In the genomic region with DNA sequence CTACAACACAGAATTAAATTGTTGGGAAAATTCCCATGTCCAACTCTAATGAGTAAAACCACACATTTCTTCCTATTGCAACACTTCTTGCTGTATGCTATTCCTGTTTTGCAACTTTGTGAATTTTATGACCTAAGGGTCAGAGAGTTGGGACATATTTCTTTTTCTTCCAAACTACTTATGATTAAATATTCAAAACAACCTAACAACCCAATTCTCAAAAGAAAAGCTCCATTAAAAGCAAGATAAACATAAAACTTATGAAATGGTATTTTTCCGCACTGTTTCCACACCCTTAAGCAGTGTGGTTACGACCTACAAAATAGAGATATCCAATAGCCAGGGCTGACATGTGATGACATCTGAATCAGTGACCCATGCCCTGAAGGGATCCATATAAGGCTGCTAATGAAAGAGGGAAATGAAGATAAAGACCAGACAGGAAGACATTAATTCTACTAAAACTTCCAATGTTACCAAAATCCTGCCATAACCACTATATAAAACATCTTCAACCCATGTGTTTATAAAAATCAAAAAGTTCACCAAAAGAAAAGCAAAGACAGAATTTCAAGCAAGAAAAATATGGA, we compare ENCODE assay signal across 12 cellular contexts. TPM values are rescaled to one million over a fixed set of nuclear protein-coding genes. Genes with fewer than 3 reads are reported as not detected.
DNase-seq lines count a peak whose midpoint lies in the region; ATAC-seq and TF ChIP-seq lines count a peak whose summit lies in the region.
"Had no signal": no experiment of that assay in that cellular context is flagged by ENCODE, and none has a peak within 500 bp of the region (broad histone marks: within the 10 kb centered on the region; RNA-seq: fewer than 3 reads in every experiment).

No MANE protein-coding gene starts in this region.

- no peak for DNase-seq in CD14-positive monocyte (ENCODE audit: low spot score)
- DNase-seq in NCI-H226 = peak; percentile 52
- peak; percentile 89 for DNase-seq in fibroblast of gingiva (ENCODE audit: low read depth)
- no peak for DNase-seq in stimulated activated CD4-positive, alpha-beta T cell treated with anti-CD3 and anti-CD28 coated beads, Interleukin-4, amount 100 ng/mL, for 1 hour
- no peak for DNase-seq in GDM1 (lab: John Stamatoyannopoulos, UW)
- DNase-seq: GOT3, NCI-H345 had no signal

- TF ChIP-seq CTCF in CD14-positive monocyte (IDR thresholded peaks at IDR 0.05) = no peak
- no peak for TF ChIP-seq CTCF in neutrophil (IDR thresholded peaks at IDR 0.05)

- intact Hi-C loops in CD14-positive monocyte (cut with micrococcal nuclease) = no loop called here

- ATAC-seq in HG03342 (IDR thresholded peaks at IDR 0.05; ENCODE audit: unreplicated experiment) (no peak), GM21360 (IDR thresholded peaks at IDR 0.05; ENCODE audit: unreplicated experiment) (no peak)
- ATAC-seq: activated T-helper 17 cell treated with anti-CD3 and anti-CD28 coated beads, Interleukin-2, amount 50 U/mL, for 72 hours had no signal

- peak overlapping the region; percentile 98 to 100 (median 99) for H3K27ac Mint-ChIP-seq in CD14-positive monocyte
- H3K27ac Mint-ChIP-seq: activated T-helper 17 cell treated with anti-CD3 and anti-CD28 coated beads, Interleukin-2, amount 50 U/mL, for 72 hours; T-helper 2 cell treated with Interferon-gamma antibody and Interleukin-4, amounts not matched to agents 5 μg/mL and 100 μg/mL, for 36 hours had no signal

- H3K27me3 ChIP-seq in neutrophil = no peaks in the 10 kb centered on the region

- peak overlapping the region; percentile 52 to 76 for H3K4me3 Mint-ChIP-seq in CD14-positive monocyte
- H3K4me3 Mint-ChIP-seq: activated T-helper 17 cell treated with anti-CD3 and anti-CD28 coated beads, Interleukin-2, amount 50 U/mL, for 72 hours; T-helper 2 cell treated with Interferon-gamma antibody and Interleukin-4, amounts not matched to agents 5 μg/mL and 100 μg/mL, for 36 hours had no signal

- H3K36me3 Mint-ChIP-seq in CD14-positive monocyte = peaks cover 24 to 36% of the 10 kb centered on the region in 2 donors

- peaks cover 0 to 1% (median 0%) of the 10 kb centered on the region in 3 donors for H3K27me3 Mint-ChIP-seq in CD14-positive monocyte (ENCODE audit: low read depth in 3 of 3)
- H3K27me3 Mint-ChIP-seq: activated T-helper 17 cell treated with anti-CD3 and anti-CD28 coated beads, Interleukin-2, amount 50 U/mL, for 72 hours had no signal

- H3K9me3 ChIP-seq in neutrophil = no peaks in the 10 kb centered on the region

- peak overlapping the region; percentile 4 to 33 for H3K4me3 ChIP-seq in neutrophil (ENCODE audit: low read depth in 1 of 2, low read length in 1 of 2)

- peaks cover 71 to 72% of the 10 kb centered on the region in 2 experiments for H3K4me1 ChIP-seq in neutrophil (ENCODE audit: control insufficient read depth in 1 of 2, insufficient read depth in 1 of 2, low read depth in 1 of 2, low read length in 1 of 2)

- H3K27ac ChIP-seq in neutrophil = peak overlapping the region; percentile 85

- H3K36me3 ChIP-seq in neutrophil = no peaks in the 10 kb centered on the region

- peaks cover 77% of the 10 kb centered on the region for H3K4me1 Mint-ChIP-seq in CD14-positive monocyte
- H3K4me1 Mint-ChIP-seq: activated T-helper 17 cell treated with anti-CD3 and anti-CD28 coated beads, Interleukin-2, amount 50 U/mL, for 72 hours had no signal

- H3K9me3 Mint-ChIP-seq in CD14-positive monocyte = peaks cover 0 to 6% (median 0%) of the 10 kb centered on the region in 7 donors
- H3K9me3 Mint-ChIP-seq: activated T-helper 17 cell treated with anti-CD3 and anti-CD28 coated beads, Interleukin-2, amount 50 U/mL, for 72 hours; T-helper 2 cell treated with Interferon-gamma antibody and Interleukin-4, amounts not matched to agents 5 μg/mL and 100 μg/mL, for 36 hours had no signal

RNA-seq across cellular contexts. Expression of gene DMXL2, which starts 45.6 kb away (rescaled TPM):
- 10 to 100 TPM; 29.1 to 45.5 TPM for polyA plus RNA-seq in CD14-positive monocyte

Comparison
In these comparisons a context has a peak if more than half of its experiments do, and no peak if none do; other contexts are left out.
1. DNase-seq: peak in NCI-H226 (single experiment) and fibroblast of gingiva (single experiment); none in CD14-positive monocyte (single experiment), stimulated activated CD4-positive, alpha-beta T cell treated with anti-CD3 and anti-CD28 coated beads, Interleukin-4, amount 100 ng/mL, for 1 hour (single experiment) and GDM1 (single experiment).